ENCODE assay signal across 1 cellular context in genomic region chr6:88910922-88911778, GRCh38.
TF ChIP-seq lines count a peak whose summit lies in the region.

No MANE protein-coding gene starts in this region.

TF ChIP-seq in HEK293, 187 proteins besides CTCF, POLR2A, EP300 and RAD21 (continued from another document):
- TF ChIP-seq ZNF518A (tag by site-specific recombination; conservative IDR thresholded peaks at IDR 0.05; ENCODE audit: low read depth) (no peak), PRDM1 (tag by site-specific recombination; IDR thresholded peaks at IDR 0.05) (no peak), KLF1 (tag by site-specific recombination; IDR thresholded peaks at IDR 0.05) (no peak), PRDM4 (tag by site-specific recombination; IDR thresholded peaks at IDR 0.05) (peak; percentile 39; the same call in 1 of the 2 replicates), ZXDB (tag by site-specific recombination; IDR thresholded peaks at IDR 0.05) (peak; percentile 78; the same call in 1 of the 2 replicates), ZBTB21 (tag by site-specific recombination; IDR thresholded peaks at IDR 0.05) (no peak), IKZF3 (tag by site-specific recombination; IDR thresholded peaks at IDR 0.05) (0 out of 2 replicates have a peak, but pooled peaks have one; percentile 15), ZBTB44 (tag by site-specific recombination; IDR thresholded peaks at IDR 0.05) (no peak), EGR2 (tag by site-specific recombination; IDR thresholded peaks at IDR 0.05; ENCODE audit: low read depth) (0 out of 2 replicates have a peak, but pooled peaks have one; percentile 7)
